In genomic region chr12:93597608-93598007, GRCh38 we compare ENCODE assay signal across 21 cellular contexts.
"Had no signal": no experiment of that assay in that cellular context is flagged by ENCODE, and none has a peak within 500 bp of the region (broad histone marks: within the 10 kb centered on the region; RNA-seq: fewer than 3 reads in every experiment).

No MANE protein-coding gene starts in this region.

- H3K4me2 ChIP-seq: SK-N-SH had no signal

- H3K9ac ChIP-seq: SK-N-SH had no signal

- FAIRE-seq: RCC 7860 had no signal

- H3K9me3 ChIP-seq: SK-N-SH had no signal

- DNase-seq: KBM-7, MV-4-11, NCI-H1048, NCI-H1105 treated with DMSO at 0.1 percent for 48 hours, NCI-H1417 treated with DMSO at 0.1 percent for 48 hours, NCI-H146, NCI-H1694 treated with DMSO at 0.1 percent for 48 hours, NCI-H1930, NCI-H2081, NCI-H2107, NCI-H2227 treated with DMSO at 0.1 percent for 48 hours, NCI-H446, NCI-H510A, NCI-H524 treated with DMSO at 0.1 percent for 48 hours, NCI-H69, NCI-H774, RPMI8226, SHP77, SK-N-SH, SW 1271 had no signal
